Comparison of ENCODE assay signal across 8 cellular contexts in genomic region chr3:25662921-25663320, GRCh38. TPM values are rescaled to one million over a fixed set of nuclear protein-coding genes. Genes with fewer than 3 reads are reported as not detected.
DNase-seq lines count a peak whose midpoint lies in the region; ATAC-seq and TF ChIP-seq lines count a peak whose summit lies in the region.

No MANE protein-coding gene starts in this region.

- H3K36me3 Mint-ChIP-seq in CD4-positive, alpha-beta memory T cell: peaks cover 0 to 14% of the 10 kb centered on the region in 2 donors
- H3K36me3 Mint-ChIP-seq in endothelial cell (ENCODE audit: low read depth, unreplicated experiment) (peaks cover 10% of the 10 kb centered on the region), neural progenitor cell (peaks cover 9% of the 10 kb centered on the region)

- H3K27me3 Mint-ChIP-seq in CD4-positive, alpha-beta memory T cell: no peaks in the 10 kb centered on the region
- H3K27me3 Mint-ChIP-seq in endothelial cell (ENCODE audit: unreplicated experiment) (peaks cover 22% of the 10 kb centered on the region), neural progenitor cell (ENCODE audit: insufficient read depth, low read depth) (peaks cover 5% of the 10 kb centered on the region)

- no peaks in the 10 kb centered on the region for H3K9me3 Mint-ChIP-seq in CD4-positive, alpha-beta memory T cell
- no peaks in the 10 kb centered on the region for H3K9me3 Mint-ChIP-seq in endothelial cell (ENCODE audit: unreplicated experiment)
- peaks cover 3% of the 10 kb centered on the region for H3K9me3 Mint-ChIP-seq in neural progenitor cell

- no peak for ATAC-seq in HG03196 (IDR thresholded peaks at IDR 0.05; ENCODE audit: unreplicated experiment)
- ATAC-seq in GM18873 (IDR thresholded peaks at IDR 0.05; ENCODE audit: low FRiP score, unreplicated experiment): no peak

- peaks cover 64% of the 10 kb centered on the region for H3K79me2 ChIP-seq in neural progenitor cell (ENCODE audit: low read depth)

- no peaks in the 10 kb centered on the region for H3K36me3 ChIP-seq in CD4-positive, alpha-beta memory T cell (ENCODE audit: insufficient read depth, low read length)
- no peaks in the 10 kb centered on the region for H3K36me3 ChIP-seq in neural progenitor cell

- intact Hi-C loops in CD4-positive, alpha-beta memory T cell (cut with micrococcal nuclease): loop anchor here (2.0 to 10.0 kb wide), 6 partner anchors 14 to 1819 kb away; partner anchors contain the start of genes NKIRAS1, RPL15 and SLC4A7

- H3K27ac ChIP-seq in CD4-positive, alpha-beta memory T cell (ENCODE audit: low read depth, low read length): peak overlapping the region; percentile 86
- H3K27ac ChIP-seq in neural progenitor cell: no peak overlapping the region

- peaks cover 56% of the 10 kb centered on the region for H4K20me1 ChIP-seq in neural progenitor cell (ENCODE audit: low read depth)

- peaks cover 58% of the 10 kb centered on the region for H3K4me1 ChIP-seq in CD4-positive, alpha-beta memory T cell (ENCODE audit: insufficient read depth, low read length)
- peaks cover 20% of the 10 kb centered on the region for H3K4me1 ChIP-seq in neural progenitor cell

- DNase-seq in CD4-positive, alpha-beta memory T cell: no peak
- DNase-seq in OCI-M1 (lab: John Stamatoyannopoulos, UW): peak; percentile 47
- DNase-seq in endothelial cell (ENCODE audit: low spot score): no peak
- no peak for DNase-seq in neural progenitor cell (ENCODE audit: low spot score)
- no peak for DNase-seq in NCI-H82 treated with DMSO at 0.1 percent for 48 hours (lab: John Stamatoyannopoulos, UW; ENCODE audit: unreplicated experiment)
- no peak for DNase-seq in AG08396 (ENCODE audit: low spot score)

- H3K4me3 ChIP-seq in CD4-positive, alpha-beta memory T cell (ENCODE audit: low read length in 2 of 2): peak overlapping the region; percentile 51 to 79
- peak overlapping the region; percentile 91 for H3K4me3 ChIP-seq in neural progenitor cell

- POLR2A ChIA-PET in CD4-positive, alpha-beta memory T cell (lab: Charles Lee; ENCODE audit: partially characterized antibody): interaction anchor here (1.9 kb wide), 1 partner anchor 121 kb away, joined by 10 read pairs; the partner anchor contains the start of gene NGLY1

- H3K4me1 Mint-ChIP-seq in CD4-positive, alpha-beta memory T cell: peaks cover 34 to 72% (median 54%) of the 10 kb centered on the region in 4 donors
- H3K4me1 Mint-ChIP-seq in endothelial cell (ENCODE audit: unreplicated experiment) (peaks cover 46% of the 10 kb centered on the region), neural progenitor cell (peaks cover 34% of the 10 kb centered on the region)

- peak overlapping the region; percentile 96 to 100 (median 99) for H3K27ac Mint-ChIP-seq in CD4-positive, alpha-beta memory T cell
- H3K27ac Mint-ChIP-seq in endothelial cell (ENCODE audit: unreplicated experiment) (peak overlapping the region; percentile 98), neural progenitor cell (peak overlapping the region; percentile 95)

- no peak overlapping the region for H2AFZ ChIP-seq in neural progenitor cell (replicated peaks)

- no peak for TF ChIP-seq CTCF in endothelial cell (IDR thresholded peaks at IDR 0.05; ENCODE audit: unreplicated experiment)
- TF ChIP-seq CTCF in neural progenitor cell (IDR thresholded peaks at IDR 0.05): no peak

- H3K9me3 ChIP-seq in CD4-positive, alpha-beta memory T cell (ENCODE audit: control insufficient read depth in 1 of 2, low read length in 2 of 2): no peaks in the 10 kb centered on the region
- no peaks in the 10 kb centered on the region for H3K9me3 ChIP-seq in neural progenitor cell (ENCODE audit: low read depth)

- peaks cover 21% of the 10 kb centered on the region for H3F3A ChIP-seq in neural progenitor cell (ENCODE audit: low read depth)

- CTCF ChIA-PET in CD4-positive, alpha-beta memory T cell (lab: Charles Lee; ENCODE audit: partially characterized antibody): interaction anchor here (2.3 to 3.6 kb wide), 2 partner anchors 14 to 192 kb away, joined by 11 to 29 read pairs; no protein-coding TSS in a partner anchor

- H3K4me2 ChIP-seq in neural progenitor cell: peak overlapping the region; percentile 91

- peak overlapping the region; percentile 84 for H3K9ac ChIP-seq in neural progenitor cell

- H3K27me3 ChIP-seq in CD4-positive, alpha-beta memory T cell (ENCODE audit: insufficient read depth, low read length): no peaks in the 10 kb centered on the region
- no peaks in the 10 kb centered on the region for H3K27me3 ChIP-seq in neural progenitor cell

- peak overlapping the region; percentile 93 to 100 (median 99) for H3K4me3 Mint-ChIP-seq in CD4-positive, alpha-beta memory T cell
- H3K4me3 Mint-ChIP-seq in endothelial cell (ENCODE audit: unreplicated experiment): peak overlapping the region; percentile 100
- H3K4me3 Mint-ChIP-seq in neural progenitor cell: peak overlapping the region; percentile 96

RNA-seq across cellular contexts. Expression of gene TOP2B, which starts 1.8 kb away (rescaled TPM):
- 100 to 1,000 TPM; 161 to 175 TPM for total RNA-seq in CD4-positive, alpha-beta memory T cell
- 100 to 1,000 TPM in 1 of 2 donors, 10 to 100 TPM in 1; 28.9 to 105 TPM for polyA plus RNA-seq in CD4-positive, alpha-beta memory T cell
- total RNA-seq in endothelial cell (ENCODE audit: unreplicated experiment) (195 TPM), neural progenitor cell (ENCODE audit: low replicate concordance) (192 and 327 TPM in 2 replicates)
